Comparison of ENCODE assay signal across 22 cellular contexts in genomic region chrX:32774966-32775365, GRCh38.
A peak's percentile ranks its signal among the peaks of the same experiment; 100 is the strongest.
DNase-seq lines count a peak whose midpoint lies in the region; ATAC-seq and TF ChIP-seq lines count a peak whose summit lies in the region.
"Had no signal": no experiment of that assay in that cellular context is flagged by ENCODE, and none has a peak within 500 bp of the region (broad histone marks: within the 10 kb centered on the region; RNA-seq: fewer than 3 reads in every experiment).

No MANE protein-coding gene starts in this region.

- no peaks in the 10 kb centered on the region for H3F3A ChIP-seq in SK-N-SH (replicated peaks; ENCODE audit: insufficient read depth)

- POLR2A ChIA-PET in SK-N-SH (lab: Yijun Ruan, JAX) = no interaction called here
- POLR2A ChIA-PET in HEK293 (lab: Yijun Ruan, JAX) = no interaction called here

- TF ChIP-seq EP300 in SK-N-SH (IDR thresholded peaks at IDR 0.05; ENCODE audit: borderline replicate concordance in 1 of 2, low read depth in 1 of 2, low read length in 1 of 2) = no peak

- H3K4me2 ChIP-seq in SK-N-SH = no peak overlapping the region
- H3K4me2 ChIP-seq: BLaER1 had no signal

- 30% methylated on average over 2 of the region's 3 CpGs for WGBS in SK-N-SH (ENCODE audit: low lambda C conversion rate)

- TF ChIP-seq CTCF in SK-N-SH (IDR thresholded peaks at IDR 0.05) (no peak), HEK293 (tag by site-specific recombination; IDR thresholded peaks at IDR 0.05) (no peak), coronary artery (IDR thresholded peaks at IDR 0.05) (no peak)

- DNase-seq in SK-N-SH (no peak), EL (no peak), coronary artery (ENCODE audit: low spot score) (no peak)
- DNase-seq in activated naive CD8-positive, alpha-beta T cell treated with anti-CD3 and anti-CD28 coated beads, Interleukin-2, amount 50 U/mL, for 24 hours = no peak
- DNase-seq: Caco-2; CD4-positive, CD25-positive, alpha-beta regulatory T cell; CD8-positive, alpha-beta T cell; DMS153; DND-41; GDM1; GM23248; H9; HFFc6 had no signal

- H3K36me3 ChIP-seq in SK-N-SH (replicated peaks in 1 of 2; ENCODE audit: control insufficient read depth in 1 of 2, insufficient read depth in 2 of 2, low read length in 1 of 2) (no peaks in the 10 kb centered on the region), HEK293 (ENCODE audit: control insufficient read depth in 2 of 2, insufficient read depth in 1 of 2, low read length in 2 of 2) (no peaks in the 10 kb centered on the region)
- H3K36me3 ChIP-seq: BLaER1 had no signal

- TF ChIP-seq RAD21 in SK-N-SH (IDR thresholded peaks at IDR 0.05; ENCODE audit: low read length) = no peak

- H3K9me3 ChIP-seq in SK-N-SH = no peaks in the 10 kb centered on the region
- H3K9me3 ChIP-seq in HEK293 (ENCODE audit: control insufficient read depth, insufficient read depth, low read depth, low read length) = no peaks in the 10 kb centered on the region
- H3K9me3 ChIP-seq: Caco-2 had no signal

- no peaks in the 10 kb centered on the region for H3K79me2 ChIP-seq in SK-N-SH (ENCODE audit: insufficient read depth)

- H3K4me3 Mint-ChIP-seq in activated naive CD8-positive, alpha-beta T cell treated with anti-CD3 and anti-CD28 coated beads, Interleukin-2, amount 50 U/mL, for 24 hours = no peak overlapping the region
- H3K4me3 Mint-ChIP-seq: B cell; CD4-positive, CD25-positive, alpha-beta regulatory T cell; CD8-positive, alpha-beta T cell; H9; HFFc6 had no signal

- H3K27me3 ChIP-seq in SK-N-SH (ENCODE audit: insufficient read depth) = no peaks in the 10 kb centered on the region

- H3K4me1 ChIP-seq in SK-N-SH (ENCODE audit: control insufficient read depth in 1 of 2, insufficient read depth in 2 of 2, low read depth in 1 of 2, low read length in 1 of 2) (no peaks in the 10 kb centered on the region), HEK293 (ENCODE audit: control insufficient read depth, insufficient read depth, low read length) (no peaks in the 10 kb centered on the region)
- H3K4me1 ChIP-seq: BLaER1, Caco-2 had no signal

- CTCF ChIA-PET in SK-N-SH (lab: Yijun Ruan, JAX) (no interaction called here), HEK293 (lab: Yijun Ruan, JAX) (no interaction called here)

- H3K4me1 Mint-ChIP-seq in activated naive CD8-positive, alpha-beta T cell treated with anti-CD3 and anti-CD28 coated beads, Interleukin-2, amount 50 U/mL, for 24 hours = no peaks in the 10 kb centered on the region
- H3K4me1 Mint-ChIP-seq: B cell; CD4-positive, CD25-positive, alpha-beta regulatory T cell had no signal

- H3K27ac ChIP-seq in SK-N-SH (ENCODE audit: low read depth in 2 of 2, low read length in 1 of 2) (no peak overlapping the region), HEK293 (ENCODE audit: extremely low read depth, low read depth, low read length) (no peak overlapping the region), coronary artery (no peak overlapping the region)
- H3K27ac ChIP-seq: 22Rv1, BLaER1, C4-2B, GM23248 had no signal

- H2AFZ ChIP-seq in SK-N-SH (ENCODE audit: low read depth) = no peak overlapping the region
- H2AFZ ChIP-seq: GM23248 had no signal

- no peaks in the 10 kb centered on the region for H3K9me3 Mint-ChIP-seq in activated naive CD8-positive, alpha-beta T cell treated with anti-CD3 and anti-CD28 coated beads, Interleukin-2, amount 50 U/mL, for 24 hours
- H3K9me3 Mint-ChIP-seq: CD8-positive, alpha-beta T cell; HFFc6 had no signal

- H3K36me3 Mint-ChIP-seq in activated naive CD8-positive, alpha-beta T cell treated with anti-CD3 and anti-CD28 coated beads, Interleukin-2, amount 50 U/mL, for 24 hours (ENCODE audit: low read depth) = no peaks in the 10 kb centered on the region
- H3K36me3 Mint-ChIP-seq: CD4-positive, CD25-positive, alpha-beta regulatory T cell; CD8-positive, alpha-beta T cell had no signal

- H3K4me3 ChIP-seq in SK-N-SH (ENCODE audit: low read depth in 2 of 2, low read length in 1 of 2) (no peak overlapping the region), HEK293 (ENCODE audit: low read depth, low read length) (no peak overlapping the region), coronary artery (no peak overlapping the region)
- H3K4me3 ChIP-seq: BLaER1, GM12878, GM23248 had no signal

- H3K27me3 Mint-ChIP-seq in activated naive CD8-positive, alpha-beta T cell treated with anti-CD3 and anti-CD28 coated beads, Interleukin-2, amount 50 U/mL, for 24 hours = no peaks in the 10 kb centered on the region
- H3K27me3 Mint-ChIP-seq: B cell; CD4-positive, CD25-positive, alpha-beta regulatory T cell had no signal

- no peaks in the 10 kb centered on the region for H4K20me1 ChIP-seq in SK-N-SH (ENCODE audit: insufficient read depth)
- H4K20me1 ChIP-seq: BLaER1 had no signal

- H3K9ac ChIP-seq in SK-N-SH = no peak overlapping the region
- H3K9ac ChIP-seq: BLaER1, GM23248 had no signal

- H3K9me2 ChIP-seq in SK-N-SH = no peaks in the 10 kb centered on the region

- no peak overlapping the region for H3K27ac Mint-ChIP-seq in activated naive CD8-positive, alpha-beta T cell treated with anti-CD3 and anti-CD28 coated beads, Interleukin-2, amount 50 U/mL, for 24 hours
- H3K27ac Mint-ChIP-seq: B cell; CD4-positive, CD25-positive, alpha-beta regulatory T cell; CD8-positive, alpha-beta T cell; H9; HFFc6 had no signal

- ATAC-seq in SK-N-SH treated with all-trans-retinoic acid at 6 μM for 48 hours = no peak
- no peak for ATAC-seq in activated naive CD8-positive, alpha-beta T cell treated with anti-CD3 and anti-CD28 coated beads, Interleukin-2, amount 50 U/mL, for 24 hours
- ATAC-seq: CD8-positive, alpha-beta T cell; GM12878; HCT116 had no signal

TF ChIP-seq in SK-N-SH, 30 proteins besides CTCF, POLR2A, EP300 and RAD21 (continues in another document):
- no peak for TF ChIP-seq PBX3 (IDR thresholded peaks at IDR 0.05)
- TF ChIP-seq YY1 (IDR thresholded peaks at IDR 0.05; ENCODE audit: low read depth) = no peak
- TF ChIP-seq RXRA (IDR thresholded peaks at IDR 0.05; ENCODE audit: borderline replicate concordance, low read depth) = no peak

TF ChIP-seq in SK-N-SH treated with all-trans-retinoic acid at 6 μM for 48 hours, 23 proteins besides CTCF, POLR2A, EP300 and RAD21 (continues in another document):
- TF ChIP-seq ZFP3 (CRISPR knock-in tag; IDR thresholded peaks at IDR 0.05) (no peak), ZNF565 (CRISPR knock-in tag; conservative IDR thresholded peaks at IDR 0.05; ENCODE audit: low read depth) (no peak), TOX (CRISPR knock-in tag; IDR thresholded peaks at IDR 0.05; ENCODE audit: borderline replicate concordance) (no peak), BACH2 (CRISPR knock-in tag; IDR thresholded peaks at IDR 0.05; ENCODE audit: borderline replicate concordance) (no peak), CSDC2 (CRISPR knock-in tag; IDR thresholded peaks at IDR 0.05) (no peak), OSR1 (CRISPR knock-in tag; IDR thresholded peaks at IDR 0.05) (no peak), ZNF8 (CRISPR knock-in tag; IDR thresholded peaks at IDR 0.05) (no peak), ESRRG (CRISPR knock-in tag; IDR thresholded peaks at IDR 0.05) (no peak), SNAI2 (CRISPR knock-in tag; IDR thresholded peaks at IDR 0.05) (no peak), ARNTL (CRISPR knock-in tag; IDR thresholded peaks at IDR 0.05; ENCODE audit: borderline replicate concordance, low read depth) (no peak), ZNF70 (CRISPR knock-in tag; IDR thresholded peaks at IDR 0.05) (no peak)

TF ChIP-seq in PFSK-1, 5 proteins besides CTCF, POLR2A, EP300 and RAD21:
- TF ChIP-seq SIN3A (IDR thresholded peaks at IDR 0.05; ENCODE audit: borderline replicate concordance, insufficient read depth, low read length) = no peak
- TF ChIP-seq REST (IDR thresholded peaks at IDR 0.05; ENCODE audit: insufficient read depth in 1 of 2, low read depth in 2 of 2, low read length in 2 of 2) = peak; percentile 10 to 66; a peak in 2 of 4 replicates

Comparison
In these comparisons a context has a peak if more than half of its experiments do, and no peak if none do; other contexts are left out.
1. Of the 4 proteins assayed by ChIP-seq in both HEK293 and SK-N-SH: peak only in HEK293: none; only in SK-N-SH: none; in both: REST; in neither: 3.